Comparison of ENCODE assay signal across 12 cellular contexts in the genomic region with DNA sequence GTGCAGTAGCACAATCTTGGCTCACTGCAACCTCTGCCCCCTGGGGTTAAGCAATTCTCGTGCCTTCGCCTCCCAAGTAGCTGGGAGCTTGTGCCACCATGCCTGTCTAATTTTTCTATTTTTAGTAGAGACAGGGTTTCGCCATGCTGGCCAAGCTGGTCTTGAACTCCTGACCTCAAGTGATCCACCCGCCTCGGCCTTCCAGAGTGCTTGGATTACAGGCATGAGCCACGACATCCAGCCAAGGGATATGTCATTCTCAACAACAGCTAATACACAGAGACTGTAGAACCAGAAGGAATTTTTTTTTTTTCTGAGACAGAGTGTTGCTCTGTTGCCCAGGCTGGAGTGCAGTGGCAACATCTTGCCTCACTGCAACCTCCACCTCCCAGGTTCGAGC. TPM values are rescaled to one million over a fixed set of nuclear protein-coding genes. Genes with fewer than 3 reads are reported as not detected.
"Had no signal": no experiment of that assay in that cellular context is flagged by ENCODE, and none has a peak within 500 bp of the region (broad histone marks: within the 10 kb centered on the region; RNA-seq: fewer than 3 reads in every experiment).

No MANE protein-coding gene starts in this region.

RNA-seq across cellular contexts. Expression of a gene that starts 3.7 kb away (rescaled TPM):
- total RNA-seq: activated naive CD4-positive, alpha-beta T cell treated with anti-CD3 and anti-CD28 coated beads for 36 hours; activated naive CD8-positive, alpha-beta T cell treated with anti-CD3 and anti-CD28 coated beads for 36 hours; activated naive CD8-positive, alpha-beta T cell treated with anti-CD3 and anti-CD28 coated beads, Interleukin-2, amount 10 ng/mL, durations not matched to agents 7 days and 5 days; activated T-cell treated with anti-CD3 and anti-CD28 coated beads, Interleukin-2, amount 50 U/mL, for 4 hours; activated T-helper 1 cell treated with anti-CD3 and anti-CD28 coated beads, Interleukin-12 subunit alpha, Interleukin-12 subunit beta, Interleukin-2, Interleukin-4 antibody, amounts not matched to agents 30 ng/mL and 10 ng/mL and 1 ng/mL, durations not matched to agents 14 hours and 24 hours and 36 hours; activated T-helper 17 cell treated with anti-CD3 and anti-CD28 coated beads, Interleukin-2, amount 50 U/mL, for 72 hours; activated T-helper 2 cell treated with anti-CD3 and anti-CD28 coated beads, Interferon-gamma antibody, Interleukin-2, Interleukin-4, amounts not matched to agents 10 μg/mL and 5 μg/mL and 100 μg/mL, durations not matched to agents 14 hours and 24 hours and 36 hours; aorta; ascending aorta; breast epithelium; bronchial epithelial cell had no signal
- polyA plus RNA-seq: cardiac muscle cell had no signal
